Comparison of ENCODE assay signal across 17 cellular contexts in the genomic region with DNA sequence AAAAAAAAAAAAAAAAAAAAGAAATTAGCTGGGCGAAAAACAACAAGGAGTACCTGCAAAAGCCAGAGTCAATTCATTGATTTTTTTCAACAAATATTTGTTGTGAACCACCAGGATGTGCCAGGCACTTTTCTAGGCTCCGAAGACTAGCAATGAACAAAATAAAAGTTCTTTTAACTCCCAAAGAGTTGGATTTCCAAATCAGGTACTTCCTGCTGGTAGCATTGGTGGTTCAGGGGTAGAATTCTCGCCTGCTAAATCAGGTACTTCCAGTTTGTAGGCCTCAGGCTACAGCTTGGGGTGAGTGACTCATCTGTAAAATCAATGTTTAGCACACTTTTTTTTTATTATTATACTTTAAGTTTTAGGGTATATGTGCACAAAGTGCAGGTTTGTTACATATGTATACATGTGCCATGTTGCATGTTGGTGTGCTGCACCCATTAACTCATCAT. TPM values are rescaled to one million over a fixed set of nuclear protein-coding genes. Genes with fewer than 3 reads are reported as not detected.
DNase-seq lines count a peak whose midpoint lies in the region; TF ChIP-seq lines count a peak whose summit lies in the region.
"Had no signal": no experiment of that assay in that cellular context is flagged by ENCODE, and none has a peak within 500 bp of the region (broad histone marks: within the 10 kb centered on the region; RNA-seq: fewer than 3 reads in every experiment).

No MANE protein-coding gene starts in this region.

- CTCF ChIA-PET in HEK293 (lab: Yijun Ruan, JAX) = interaction anchor here (0.9 to 5.4 kb wide), 27 partner anchors 10 to 314 kb away, joined by 3 to 177 read pairs (median 5); a partner anchor contains a TSS

- no peak overlapping the region for H3K27ac Mint-ChIP-seq in osteocyte (ENCODE audit: unreplicated experiment)
- no peak overlapping the region for H3K27ac Mint-ChIP-seq in activated naive CD8-positive, alpha-beta T cell treated with anti-CD3 and anti-CD28 coated beads for 36 hours
- H3K27ac Mint-ChIP-seq: memory B cell had no signal

- no peaks in the 10 kb centered on the region for H3K9me3 Mint-ChIP-seq in osteocyte (ENCODE audit: unreplicated experiment)
- H3K9me3 Mint-ChIP-seq in activated naive CD8-positive, alpha-beta T cell treated with anti-CD3 and anti-CD28 coated beads for 36 hours = no peaks in the 10 kb centered on the region
- H3K9me3 Mint-ChIP-seq: activated naive CD4-positive, alpha-beta T cell treated with anti-CD3 and anti-CD28 coated beads, Interleukin-2, amount 50 U/mL, for 24 hours; memory B cell; neural crest cell had no signal

- H3K36me3 Mint-ChIP-seq in osteocyte (ENCODE audit: unreplicated experiment) = peaks cover 6% of the 10 kb centered on the region
- peaks cover 26% of the 10 kb centered on the region for H3K36me3 Mint-ChIP-seq in activated naive CD8-positive, alpha-beta T cell treated with anti-CD3 and anti-CD28 coated beads for 36 hours

- H3K36me3 ChIP-seq in HEK293 (ENCODE audit: control insufficient read depth in 2 of 2, insufficient read depth in 1 of 2, low read length in 2 of 2) = peaks cover 29 to 56% of the 10 kb centered on the region in 2 experiments
- H3K36me3 ChIP-seq: cardiac muscle cell had no signal

- POLR2A ChIA-PET in HEK293 (lab: Yijun Ruan, JAX) = interaction anchor here (0.6 to 3.1 kb wide), 5 partner anchors 8 to 390 kb away, joined by 3 to 22 read pairs (median 5); a partner anchor contains a TSS

- peak; percentile 4 to 19 for DNase-seq in AML-193 (lab: John Stamatoyannopoulos, UW)
- DNase-seq in islet precursor cell = peak; percentile 70
- no peak for DNase-seq in osteocyte (ENCODE audit: extremely low spot score, unreplicated experiment)
- no peak for DNase-seq in DMS153 treated with DMSO at 0.1 percent for 48 hours (lab: John Stamatoyannopoulos, UW; ENCODE audit: unreplicated experiment)
- DNase-seq in activated naive CD8-positive, alpha-beta T cell treated with anti-CD3 and anti-CD28 coated beads for 36 hours = no peak
- no peak for DNase-seq in NCI-H82 (lab: John Stamatoyannopoulos, UW)
- DNase-seq: activated CD8-positive, alpha-beta memory T cell treated with anti-CD3 and anti-CD28 coated beads, Interleukin-2, amount 50 U/mL, for 4 hours; sigmoid colon; stimulated activated CD4-positive, alpha-beta T cell treated with anti-CD3 and anti-CD28 coated beads, Interleukin-2, amount 100 ng/mL, for 48 hours; upper lobe of left lung; WERI-Rb-1 had no signal

- TF ChIP-seq CTCF in HEK293 (tag by site-specific recombination; IDR thresholded peaks at IDR 0.05) (no peak), VCaP (conservative IDR thresholded peaks at IDR 0.05) (no peak), osteocyte (IDR thresholded peaks at IDR 0.05) (no peak)

- no peak overlapping the region for H3K4me3 ChIP-seq in HEK293 (ENCODE audit: low read depth, low read length)
- H3K4me3 ChIP-seq: cardiac muscle cell, sigmoid colon, upper lobe of left lung had no signal

- H3K27me3 Mint-ChIP-seq in osteocyte (ENCODE audit: unreplicated experiment) = no peaks in the 10 kb centered on the region
- no peaks in the 10 kb centered on the region for H3K27me3 Mint-ChIP-seq in activated naive CD8-positive, alpha-beta T cell treated with anti-CD3 and anti-CD28 coated beads for 36 hours
- H3K27me3 Mint-ChIP-seq: activated naive CD4-positive, alpha-beta T cell treated with anti-CD3 and anti-CD28 coated beads, Interleukin-2, amount 50 U/mL, for 24 hours; memory B cell had no signal

- no peaks in the 10 kb centered on the region for H3K9me3 ChIP-seq in HEK293 (ENCODE audit: control insufficient read depth, insufficient read depth, low read depth, low read length)
- H3K9me3 ChIP-seq: sigmoid colon, upper lobe of left lung had no signal

- no peaks in the 10 kb centered on the region for H3K4me1 ChIP-seq in HEK293 (ENCODE audit: control insufficient read depth, insufficient read depth, low read length)

- no peak overlapping the region for H3K27ac ChIP-seq in HEK293 (ENCODE audit: extremely low read depth, low read depth, low read length)
- peak overlapping the region; percentile 36 for H3K27ac ChIP-seq in VCaP
- H3K27ac ChIP-seq: cardiac muscle cell, WERI-Rb-1 had no signal

- peaks cover 12% of the 10 kb centered on the region for H3K4me1 Mint-ChIP-seq in osteocyte (ENCODE audit: unreplicated experiment)
- H3K4me1 Mint-ChIP-seq in activated naive CD8-positive, alpha-beta T cell treated with anti-CD3 and anti-CD28 coated beads for 36 hours = peaks cover 36% of the 10 kb centered on the region

- no peak overlapping the region for H3K4me3 Mint-ChIP-seq in osteocyte (ENCODE audit: unreplicated experiment)
- H3K4me3 Mint-ChIP-seq in activated naive CD8-positive, alpha-beta T cell treated with anti-CD3 and anti-CD28 coated beads for 36 hours = no peak overlapping the region
- H3K4me3 Mint-ChIP-seq: memory B cell, neural crest cell had no signal

TF ChIP-seq in HEK293, 187 proteins besides CTCF, POLR2A, EP300 and RAD21 (continues in another document):
- TF ChIP-seq, protein P1, sequence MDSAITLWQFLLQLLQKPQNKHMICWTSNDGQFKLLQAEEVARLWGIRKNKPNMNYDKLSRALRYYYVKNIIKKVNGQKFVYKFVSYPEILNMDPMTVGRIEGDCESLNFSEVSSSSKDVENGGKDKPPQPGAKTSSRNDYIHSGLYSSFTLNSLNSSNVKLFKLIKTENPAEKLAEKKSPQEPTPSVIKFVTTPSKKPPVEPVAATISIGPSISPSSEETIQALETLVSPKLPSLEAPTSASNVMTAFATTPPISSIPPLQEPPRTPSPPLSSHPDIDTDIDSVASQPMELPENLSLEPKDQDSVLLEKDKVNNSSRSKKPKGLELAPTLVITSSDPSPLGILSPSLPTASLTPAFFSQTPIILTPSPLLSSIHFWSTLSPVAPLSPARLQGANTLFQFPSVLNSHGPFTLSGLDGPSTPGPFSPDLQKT (IDR thresholded peaks at IDR 0.05; ENCODE audit: borderline replicate concordance, low read depth, low read length) = no peak
- TF ChIP-seq, protein P2, sequence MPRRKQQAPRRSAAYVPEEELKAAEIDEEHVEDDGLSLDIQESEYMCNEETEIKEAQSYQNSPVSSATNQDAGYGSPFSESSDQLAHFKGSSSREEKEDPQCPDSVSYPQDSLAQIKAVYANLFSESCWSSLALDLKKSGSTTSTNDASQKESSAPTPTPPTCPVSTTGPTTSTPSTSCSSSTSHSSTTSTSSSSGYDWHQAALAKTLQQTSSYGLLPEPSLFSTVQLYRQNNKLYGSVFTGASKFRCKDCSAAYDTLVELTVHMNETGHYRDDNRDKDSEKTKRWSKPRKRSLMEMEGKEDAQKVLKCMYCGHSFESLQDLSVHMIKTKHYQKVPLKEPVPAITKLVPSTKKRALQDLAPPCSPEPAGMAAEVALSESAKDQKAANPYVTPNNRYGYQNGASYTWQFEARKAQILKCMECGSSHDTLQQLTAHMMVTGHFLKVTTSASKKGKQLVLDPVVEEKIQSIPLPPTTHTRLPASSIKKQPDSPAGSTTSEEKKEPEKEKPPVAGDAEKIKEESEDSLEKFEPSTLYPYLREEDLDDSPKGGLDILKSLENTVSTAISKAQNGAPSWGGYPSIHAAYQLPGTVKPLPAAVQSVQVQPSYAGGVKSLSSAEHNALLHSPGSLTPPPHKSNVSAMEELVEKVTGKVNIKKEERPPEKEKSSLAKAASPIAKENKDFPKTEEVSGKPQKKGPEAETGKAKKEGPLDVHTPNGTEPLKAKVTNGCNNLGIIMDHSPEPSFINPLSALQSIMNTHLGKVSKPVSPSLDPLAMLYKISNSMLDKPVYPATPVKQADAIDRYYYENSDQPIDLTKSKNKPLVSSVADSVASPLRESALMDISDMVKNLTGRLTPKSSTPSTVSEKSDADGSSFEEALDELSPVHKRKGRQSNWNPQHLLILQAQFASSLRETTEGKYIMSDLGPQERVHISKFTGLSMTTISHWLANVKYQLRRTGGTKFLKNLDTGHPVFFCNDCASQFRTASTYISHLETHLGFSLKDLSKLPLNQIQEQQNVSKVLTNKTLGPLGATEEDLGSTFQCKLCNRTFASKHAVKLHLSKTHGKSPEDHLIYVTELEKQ (tag by site-specific recombination; IDR thresholded peaks at IDR 0.05; ENCODE audit: borderline replicate concordance) = no peak
- TF ChIP-seq, protein P3, sequence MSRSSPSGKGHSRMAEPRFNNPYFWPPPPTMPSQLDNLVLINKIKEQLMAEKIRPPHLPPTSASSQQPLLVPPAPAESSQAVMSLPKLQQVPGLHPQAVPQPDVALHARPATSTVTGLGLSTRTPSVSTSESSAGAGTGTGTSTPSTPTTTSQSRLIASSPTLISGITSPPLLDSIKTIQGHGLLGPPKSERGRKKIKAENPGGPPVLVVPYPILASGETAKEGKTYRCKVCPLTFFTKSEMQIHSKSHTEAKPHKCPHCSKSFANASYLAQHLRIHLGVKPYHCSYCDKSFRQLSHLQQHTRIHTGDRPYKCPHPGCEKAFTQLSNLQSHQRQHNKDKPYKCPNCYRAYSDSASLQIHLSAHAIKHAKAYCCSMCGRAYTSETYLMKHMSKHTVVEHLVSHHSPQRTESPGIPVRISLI (tag by site-specific recombination; IDR thresholded peaks at IDR 0.05) = 0 out of 2 replicates have a peak, but pooled peaks have one; percentile 17
- TF ChIP-seq ZNF155 (tag by site-specific recombination; IDR thresholded peaks at IDR 0.05) = no peak
- no peak for TF ChIP-seq BCL11B (tag by site-specific recombination; IDR thresholded peaks at IDR 0.05; ENCODE audit: low read depth)
- TF ChIP-seq ZNF658 (tag by site-specific recombination; IDR thresholded peaks at IDR 0.05) = no peak
- TF ChIP-seq, protein P4, sequence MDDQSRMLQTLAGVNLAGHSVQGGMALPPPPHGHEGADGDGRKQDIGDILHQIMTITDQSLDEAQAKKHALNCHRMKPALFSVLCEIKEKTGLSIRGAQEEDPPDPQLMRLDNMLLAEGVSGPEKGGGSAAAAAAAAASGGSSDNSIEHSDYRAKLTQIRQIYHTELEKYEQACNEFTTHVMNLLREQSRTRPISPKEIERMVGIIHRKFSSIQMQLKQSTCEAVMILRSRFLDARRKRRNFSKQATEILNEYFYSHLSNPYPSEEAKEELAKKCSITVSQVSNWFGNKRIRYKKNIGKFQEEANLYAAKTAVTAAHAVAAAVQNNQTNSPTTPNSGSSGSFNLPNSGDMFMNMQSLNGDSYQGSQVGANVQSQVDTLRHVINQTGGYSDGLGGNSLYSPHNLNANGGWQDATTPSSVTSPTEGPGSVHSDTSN (CRISPR knock-in tag; IDR thresholded peaks at IDR 0.05) = no peak

RNA-seq across cellular contexts. Expression of a gene that starts 10.9 kb away (rescaled TPM):
- 59.8 and 60.4 TPM in 2 replicates for total RNA-seq in osteocyte
- total RNA-seq in activated naive CD8-positive, alpha-beta T cell treated with anti-CD3 and anti-CD28 coated beads for 36 hours = 100 to 1,000 TPM; 388 to 397 TPM

RNA-seq across cellular contexts. Expression of a gene that starts 52.1 kb away (rescaled TPM):
- 143 and 168 TPM in 2 replicates for total RNA-seq in osteocyte
- total RNA-seq in activated naive CD8-positive, alpha-beta T cell treated with anti-CD3 and anti-CD28 coated beads for 36 hours = 100 to 1,000 TPM; 129 to 134 TPM

Comparison
In these comparisons a context has a peak if more than half of its experiments do, and no peak if none do; other contexts are left out.
1. DNase-seq: peak in AML-193 (2 of 2) and islet precursor cell (single experiment); none in osteocyte (single experiment), DMS153 treated with DMSO at 0.1 percent for 48 hours (single experiment), activated naive CD8-positive, alpha-beta T cell treated with anti-CD3 and anti-CD28 coated beads for 36 hours (single experiment) and NCI-H82 (single experiment).